14 cellular contexts compared by ENCODE assay signal in the genomic region with DNA sequence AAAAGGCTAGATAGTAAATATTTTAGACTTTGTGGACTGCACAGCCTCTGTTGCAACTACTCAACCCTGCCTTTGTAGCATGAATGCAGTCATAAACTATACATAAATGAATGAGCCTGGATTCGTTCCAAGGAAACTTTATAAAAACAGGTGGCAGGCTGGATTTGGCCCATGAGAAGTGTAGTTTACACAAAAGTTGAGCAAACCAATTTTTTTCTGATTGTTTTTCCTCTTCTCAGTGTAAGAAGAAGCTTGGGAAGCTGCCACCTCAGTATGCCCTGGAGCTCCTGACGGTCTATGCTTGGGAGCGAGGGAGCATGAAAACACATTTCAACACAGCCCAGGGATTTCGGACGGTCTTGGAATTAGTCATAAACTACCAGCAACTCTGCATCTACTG. TPM values are rescaled to one million over a fixed set of nuclear protein-coding genes. Genes with fewer than 3 reads are reported as not detected.
DNase-seq lines count a peak whose midpoint lies in the region; ATAC-seq, FAIRE-seq and TF ChIP-seq lines count a peak whose summit lies in the region.
"Had no signal": no experiment of that assay in that cellular context is flagged by ENCODE, and none has a peak within 500 bp of the region (broad histone marks: within the 10 kb centered on the region; RNA-seq: fewer than 3 reads in every experiment).

No MANE protein-coding gene starts in this region.

- H3K27ac ChIP-seq in right atrium auricular region, result no peak overlapping the region
- H3K27ac ChIP-seq in subcutaneous abdominal adipose tissue (ENCODE audit: low read depth, low read length), result peak overlapping the region; percentile 18
- no peak overlapping the region for H3K27ac ChIP-seq in spleen
- H3K27ac ChIP-seq: suprapubic skin had no signal

- H3K27me3 ChIP-seq in right atrium auricular region, result no peaks in the 10 kb centered on the region
- H3K27me3 ChIP-seq in bronchial epithelial cell (ENCODE audit: control insufficient read depth, insufficient read depth, low read length), result peaks cover 2% of the 10 kb centered on the region
- no peaks in the 10 kb centered on the region for H3K27me3 ChIP-seq in subcutaneous abdominal adipose tissue (ENCODE audit: control insufficient read depth in 5 of 5, insufficient read depth in 4 of 5, low read length in 5 of 5)
- H3K27me3 ChIP-seq in spleen (replicated peaks in 1 of 7), result no peaks in the 10 kb centered on the region
- H3K27me3 ChIP-seq: suprapubic skin had no signal

- DNase-seq in Right ventricle myocardium inferior (ENCODE audit: missing footprints) (no peak), right atrium auricular region (ENCODE audit: low spot score) (no peak), bronchial epithelial cell (ENCODE audit: low read depth) (peak; percentile 86), left ventricle myocardium superior (no peak), spleen (no peak)
- DNase-seq: activated B cell treated with CpG ODN at 0.5 μM for 24 hours; activated CD8-positive, alpha-beta memory T cell treated with anti-CD3 and anti-CD28 coated beads, Interleukin-2, amount 10 ng/mL, durations not matched to agents 7 days and 5 days; activated naive CD4-positive, alpha-beta T cell; NCI-H2081 had no signal

- no peak overlapping the region for H3K4me3 ChIP-seq in right atrium auricular region
- no peak overlapping the region for H3K4me3 ChIP-seq in bronchial epithelial cell (ENCODE audit: low read depth, low read length)
- no peak overlapping the region for H3K4me3 ChIP-seq in subcutaneous abdominal adipose tissue (ENCODE audit: low read depth in 1 of 5, low read length in 5 of 5)
- no peak overlapping the region for H3K4me3 ChIP-seq in spleen
- H3K4me3 ChIP-seq: GM23338, suprapubic skin had no signal

- intact Hi-C loops in Right ventricle myocardium inferior (cut with DNase I) (no loop called here), left ventricle myocardium superior (cut with micrococcal nuclease) (no loop called here), spleen (cut with DNase I; ENCODE audit: low total_unique reads) (no loop called here)

- peak; percentile 76 for FAIRE-seq in bronchial epithelial cell (lab: Jason Lieb, UNC)

- H3K9ac ChIP-seq in subcutaneous abdominal adipose tissue (ENCODE audit: low read length in 5 of 5), result no peak overlapping the region

- no peak for TF ChIP-seq POLR2A in spleen (IDR thresholded peaks at IDR 0.05)

- TF ChIP-seq CTCF in right atrium auricular region (IDR thresholded peaks at IDR 0.05) (no peak), bronchial epithelial cell (IDR thresholded peaks at IDR 0.05; ENCODE audit: insufficient read depth, low read length, severe bottlenecking) (no peak), spleen (IDR thresholded peaks at IDR 0.05 in 8 of 11, conservative IDR thresholded peaks at IDR 0.05 in 3 of 11) (no peak)

- H3K36me3 ChIP-seq in right atrium auricular region, result peaks cover 21% of the 10 kb centered on the region
- H3K36me3 ChIP-seq in bronchial epithelial cell (ENCODE audit: control insufficient read depth, insufficient read depth, low read length), result no peaks in the 10 kb centered on the region
- peaks cover 28 to 67% (median 47%) of the 10 kb centered on the region in 5 donors for H3K36me3 ChIP-seq in subcutaneous abdominal adipose tissue (ENCODE audit: control insufficient read depth in 5 of 5, insufficient read depth in 5 of 5, low read length in 5 of 5)
- peaks cover 5 to 98% (median 58%) of the 10 kb centered on the region in 6 donors for H3K36me3 ChIP-seq in spleen

- WGBS in spleen, 5 donors, result 91 to 96% (median 93%) methylated on average over 5 of the region's 5 CpGs

- no peaks in the 10 kb centered on the region for H3K4me1 ChIP-seq in right atrium auricular region
- H3K4me1 ChIP-seq in subcutaneous abdominal adipose tissue (ENCODE audit: control insufficient read depth in 5 of 5, insufficient read depth in 5 of 5, low read length in 5 of 5), result peaks cover 0 to 11% (median 8%) of the 10 kb centered on the region in 5 donors
- H3K4me1 ChIP-seq in spleen, result peaks cover 0 to 6% (median 0%) of the 10 kb centered on the region in 6 donors

- peaks cover 0 to 35% of the 10 kb centered on the region in 2 donors for H3K9me3 ChIP-seq in right atrium auricular region
- H3K9me3 ChIP-seq in subcutaneous abdominal adipose tissue (ENCODE audit: control insufficient read depth in 5 of 5, low read length in 5 of 5), result peaks cover 5 to 19% (median 13%) of the 10 kb centered on the region in 5 donors
- H3K9me3 ChIP-seq in spleen, result peaks cover 3 to 26% (median 25%) of the 10 kb centered on the region in 8 donors

- ATAC-seq in Right ventricle myocardium inferior (peak; percentile 50), left ventricle myocardium superior (peak; percentile 64), GM18868 (IDR thresholded peaks at IDR 0.05; ENCODE audit: unreplicated experiment) (no peak), GM19351 (IDR thresholded peaks at IDR 0.05; ENCODE audit: unreplicated experiment) (no peak)
- ATAC-seq: activated CD8-positive, alpha-beta memory T cell treated with anti-CD3 and anti-CD28 coated beads, Interleukin-2, amount 10 ng/mL, durations not matched to agents 7 days and 5 days; GM23338 had no signal

RNA-seq across cellular contexts. Expression of a gene that starts 9.5 kb away (rescaled TPM):
- total RNA-seq in Right ventricle myocardium inferior, result 6.1 TPM
- total RNA-seq in right atrium auricular region, result 1 to 10 TPM; 4.0 to 8.4 TPM
- 1.3 and 4.9 TPM in 2 replicates for total RNA-seq in bronchial epithelial cell
- total RNA-seq in left ventricle myocardium superior, result 8.1 TPM
- total RNA-seq in spleen, result 10 to 100 TPM; 43.2 to 68.4 (median 56.7) TPM
- 10 to 100 TPM; 34.7 to 53.8 (median 47.7) TPM for polyA plus RNA-seq in spleen
- total RNA-seq: GM23338 had no signal
- polyA plus RNA-seq: GM23338 had no signal

RNA-seq across cellular contexts. Expression of a gene that starts 22.0 kb away (rescaled TPM):
- total RNA-seq in Right ventricle myocardium inferior (5.7 TPM), right atrium auricular region (1 to 10 TPM; 2.7 to 5.8 TPM), bronchial epithelial cell (1.3 TPM in 2 replicates), left ventricle myocardium superior (6.2 TPM), spleen (10 to 100 TPM; 26.9 to 54.5 (median 37.3) TPM)
- 10 to 100 TPM in 1 of 3 donors, 1 to 10 TPM in 2; 5.0 to 14.7 (median 5.5) TPM for polyA plus RNA-seq in spleen

Comparison
In these comparisons a context has a peak if more than half of its experiments do, and no peak if none do; other contexts are left out.
1. ATAC-seq: peak in Right ventricle myocardium inferior (single experiment) and left ventricle myocardium superior (single experiment); none in GM18868 (single experiment) and GM19351 (single experiment).